In the genomic region with DNA sequence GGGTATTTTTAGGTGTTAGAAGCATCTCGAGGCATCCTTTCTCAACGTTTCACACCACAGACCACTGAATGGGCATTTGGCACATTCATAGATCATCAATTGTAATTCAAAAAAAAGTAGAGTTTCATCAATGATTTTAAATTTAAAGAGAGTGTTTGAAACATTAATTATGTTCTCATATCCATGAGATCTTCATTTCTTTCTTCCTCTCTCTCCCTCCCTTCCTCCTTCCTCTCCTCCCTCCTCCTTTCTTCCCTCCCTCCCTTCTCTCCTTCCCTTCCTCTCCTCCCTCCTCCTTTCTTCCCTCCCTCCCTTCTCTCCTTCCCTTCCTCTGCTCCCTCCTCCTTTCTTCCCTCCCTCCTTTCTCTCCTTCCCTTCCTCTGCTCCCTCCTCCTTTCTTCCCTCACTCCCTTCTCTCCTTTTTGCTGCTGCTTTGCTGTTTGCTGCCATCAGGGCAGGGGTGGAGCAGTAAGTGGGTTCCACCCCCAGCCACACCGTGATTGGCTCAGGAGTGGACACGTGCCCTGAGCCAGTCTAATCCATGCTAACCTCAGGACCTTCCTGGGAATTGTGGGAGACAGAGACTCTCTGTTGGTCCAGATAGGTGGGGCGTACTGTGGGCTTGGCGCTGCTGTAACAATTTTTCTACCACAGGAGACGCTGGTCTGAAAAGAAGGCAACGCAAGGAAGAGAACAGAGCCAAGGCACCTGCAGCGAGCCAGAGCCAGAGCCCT, we compare ENCODE assay signal across 1 cellular context.
TF ChIP-seq lines count a peak whose summit lies in the region.

No MANE protein-coding gene starts in this region.

TF ChIP-seq in HepG2, 621 proteins besides CTCF, POLR2A, EP300 and RAD21 (continued from another document):
- TF ChIP-seq, protein P1, sequence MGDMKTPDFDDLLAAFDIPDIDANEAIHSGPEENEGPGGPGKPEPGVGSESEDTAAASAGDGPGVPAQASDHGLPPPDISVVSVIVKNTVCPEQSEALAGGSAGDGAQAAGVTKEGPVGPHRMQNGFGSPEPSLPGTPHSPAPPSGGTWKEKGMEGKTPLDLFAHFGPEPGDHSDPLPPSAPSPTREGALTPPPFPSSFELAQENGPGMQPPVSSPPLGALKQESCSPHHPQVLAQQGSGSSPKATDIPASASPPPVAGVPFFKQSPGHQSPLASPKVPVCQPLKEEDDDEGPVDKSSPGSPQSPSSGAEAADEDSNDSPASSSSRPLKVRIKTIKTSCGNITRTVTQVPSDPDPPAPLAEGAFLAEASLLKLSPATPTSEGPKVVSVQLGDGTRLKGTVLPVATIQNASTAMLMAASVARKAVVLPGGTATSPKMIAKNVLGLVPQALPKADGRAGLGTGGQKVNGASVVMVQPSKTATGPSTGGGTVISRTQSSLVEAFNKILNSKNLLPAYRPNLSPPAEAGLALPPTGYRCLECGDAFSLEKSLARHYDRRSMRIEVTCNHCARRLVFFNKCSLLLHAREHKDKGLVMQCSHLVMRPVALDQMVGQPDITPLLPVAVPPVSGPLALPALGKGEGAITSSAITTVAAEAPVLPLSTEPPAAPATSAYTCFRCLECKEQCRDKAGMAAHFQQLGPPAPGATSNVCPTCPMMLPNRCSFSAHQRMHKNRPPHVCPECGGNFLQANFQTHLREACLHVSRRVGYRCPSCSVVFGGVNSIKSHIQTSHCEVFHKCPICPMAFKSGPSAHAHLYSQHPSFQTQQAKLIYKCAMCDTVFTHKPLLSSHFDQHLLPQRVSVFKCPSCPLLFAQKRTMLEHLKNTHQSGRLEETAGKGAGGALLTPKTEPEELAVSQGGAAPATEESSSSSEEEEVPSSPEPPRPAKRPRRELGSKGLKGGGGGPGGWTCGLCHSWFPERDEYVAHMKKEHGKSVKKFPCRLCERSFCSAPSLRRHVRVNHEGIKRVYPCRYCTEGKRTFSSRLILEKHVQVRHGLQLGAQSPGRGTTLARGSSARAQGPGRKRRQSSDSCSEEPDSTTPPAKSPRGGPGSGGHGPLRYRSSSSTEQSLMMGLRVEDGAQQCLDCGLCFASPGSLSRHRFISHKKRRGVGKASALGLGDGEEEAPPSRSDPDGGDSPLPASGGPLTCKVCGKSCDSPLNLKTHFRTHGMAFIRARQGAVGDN (CRISPR knock-in tag; IDR thresholded peaks at IDR 0.05) = peak; percentile 45; the same call in 1 of the 2 replicates
- TF ChIP-seq MAFG (CRISPR knock-in tag; IDR thresholded peaks at IDR 0.05) = no peak
- no peak for TF ChIP-seq IRX3 (CRISPR knock-in tag; IDR thresholded peaks at IDR 0.05; ENCODE audit: borderline replicate concordance, low read depth)
- no peak for TF ChIP-seq ZFP82 (CRISPR knock-in tag; IDR thresholded peaks at IDR 0.05; ENCODE audit: borderline replicate concordance)
- TF ChIP-seq TCF7 (IDR thresholded peaks at IDR 0.05; ENCODE audit: low read depth) = no peak
- TF ChIP-seq KMT2B (CRISPR knock-in tag; IDR thresholded peaks at IDR 0.05) = 0 out of 2 replicates have a peak, but pooled peaks have one; percentile 9
- no peak for TF ChIP-seq ZNF563 (CRISPR knock-in tag; IDR thresholded peaks at IDR 0.05)
- TF ChIP-seq ZFP37 (CRISPR knock-in tag; IDR thresholded peaks at IDR 0.05; ENCODE audit: borderline replicate concordance) = no peak
- TF ChIP-seq SETDB1 (CRISPR knock-in tag; IDR thresholded peaks at IDR 0.05; ENCODE audit: borderline replicate concordance) = no peak
- TF ChIP-seq, protein P2, sequence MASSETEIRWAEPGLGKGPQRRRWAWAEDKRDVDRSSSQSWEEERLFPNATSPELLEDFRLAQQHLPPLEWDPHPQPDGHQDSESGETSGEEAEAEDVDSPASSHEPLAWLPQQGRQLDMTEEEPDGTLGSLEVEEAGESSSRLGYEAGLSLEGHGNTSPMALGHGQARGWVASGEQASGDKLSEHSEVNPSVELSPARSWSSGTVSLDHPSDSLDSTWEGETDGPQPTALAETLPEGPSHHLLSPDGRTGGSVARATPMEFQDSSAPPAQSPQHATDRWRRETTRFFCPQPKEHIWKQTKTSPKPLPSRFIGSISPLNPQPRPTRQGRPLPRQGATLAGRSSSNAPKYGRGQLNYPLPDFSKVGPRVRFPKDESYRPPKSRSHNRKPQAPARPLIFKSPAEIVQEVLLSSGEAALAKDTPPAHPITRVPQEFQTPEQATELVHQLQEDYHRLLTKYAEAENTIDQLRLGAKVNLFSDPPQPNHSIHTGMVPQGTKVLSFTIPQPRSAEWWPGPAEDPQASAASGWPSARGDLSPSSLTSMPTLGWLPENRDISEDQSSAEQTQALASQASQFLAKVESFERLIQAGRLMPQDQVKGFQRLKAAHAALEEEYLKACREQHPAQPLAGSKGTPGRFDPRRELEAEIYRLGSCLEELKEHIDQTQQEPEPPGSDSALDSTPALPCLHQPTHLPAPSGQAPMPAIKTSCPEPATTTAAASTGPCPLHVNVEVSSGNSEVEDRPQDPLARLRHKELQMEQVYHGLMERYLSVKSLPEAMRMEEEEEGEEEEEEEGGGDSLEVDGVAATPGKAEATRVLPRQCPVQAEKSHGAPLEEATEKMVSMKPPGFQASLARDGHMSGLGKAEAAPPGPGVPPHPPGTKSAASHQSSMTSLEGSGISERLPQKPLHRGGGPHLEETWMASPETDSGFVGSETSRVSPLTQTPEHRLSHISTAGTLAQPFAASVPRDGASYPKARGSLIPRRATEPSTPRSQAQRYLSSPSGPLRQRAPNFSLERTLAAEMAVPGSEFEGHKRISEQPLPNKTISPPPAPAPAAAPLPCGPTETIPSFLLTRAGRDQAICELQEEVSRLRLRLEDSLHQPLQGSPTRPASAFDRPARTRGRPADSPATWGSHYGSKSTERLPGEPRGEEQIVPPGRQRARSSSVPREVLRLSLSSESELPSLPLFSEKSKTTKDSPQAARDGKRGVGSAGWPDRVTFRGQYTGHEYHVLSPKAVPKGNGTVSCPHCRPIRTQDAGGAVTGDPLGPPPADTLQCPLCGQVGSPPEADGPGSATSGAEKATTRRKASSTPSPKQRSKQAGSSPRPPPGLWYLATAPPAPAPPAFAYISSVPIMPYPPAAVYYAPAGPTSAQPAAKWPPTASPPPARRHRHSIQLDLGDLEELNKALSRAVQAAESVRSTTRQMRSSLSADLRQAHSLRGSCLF (CRISPR knock-in tag; IDR thresholded peaks at IDR 0.05; ENCODE audit: borderline replicate concordance) = no peak
- TF ChIP-seq MAFK (conservative IDR thresholded peaks at IDR 0.05 in 1 of 2, IDR thresholded peaks at IDR 0.05 in 1 of 2; ENCODE audit: low read length in 2 of 2) = no peak
- TF ChIP-seq, protein P3, sequence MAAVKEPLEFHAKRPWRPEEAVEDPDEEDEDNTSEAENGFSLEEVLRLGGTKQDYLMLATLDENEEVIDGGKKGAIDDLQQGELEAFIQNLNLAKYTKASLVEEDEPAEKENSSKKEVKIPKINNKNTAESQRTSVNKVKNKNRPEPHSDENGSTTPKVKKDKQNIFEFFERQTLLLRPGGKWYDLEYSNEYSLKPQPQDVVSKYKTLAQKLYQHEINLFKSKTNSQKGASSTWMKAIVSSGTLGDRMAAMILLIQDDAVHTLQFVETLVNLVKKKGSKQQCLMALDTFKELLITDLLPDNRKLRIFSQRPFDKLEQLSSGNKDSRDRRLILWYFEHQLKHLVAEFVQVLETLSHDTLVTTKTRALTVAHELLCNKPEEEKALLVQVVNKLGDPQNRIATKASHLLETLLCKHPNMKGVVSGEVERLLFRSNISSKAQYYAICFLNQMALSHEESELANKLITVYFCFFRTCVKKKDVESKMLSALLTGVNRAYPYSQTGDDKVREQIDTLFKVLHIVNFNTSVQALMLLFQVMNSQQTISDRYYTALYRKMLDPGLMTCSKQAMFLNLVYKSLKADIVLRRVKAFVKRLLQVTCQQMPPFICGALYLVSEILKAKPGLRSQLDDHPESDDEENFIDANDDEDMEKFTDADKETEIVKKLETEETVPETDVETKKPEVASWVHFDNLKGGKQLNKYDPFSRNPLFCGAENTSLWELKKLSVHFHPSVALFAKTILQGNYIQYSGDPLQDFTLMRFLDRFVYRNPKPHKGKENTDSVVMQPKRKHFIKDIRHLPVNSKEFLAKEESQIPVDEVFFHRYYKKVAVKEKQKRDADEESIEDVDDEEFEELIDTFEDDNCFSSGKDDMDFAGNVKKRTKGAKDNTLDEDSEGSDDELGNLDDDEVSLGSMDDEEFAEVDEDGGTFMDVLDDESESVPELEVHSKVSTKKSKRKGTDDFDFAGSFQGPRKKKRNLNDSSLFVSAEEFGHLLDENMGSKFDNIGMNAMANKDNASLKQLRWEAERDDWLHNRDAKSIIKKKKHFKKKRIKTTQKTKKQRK (IDR thresholded peaks at IDR 0.05; ENCODE audit: low read length) = no peak
- TF ChIP-seq, protein P4, sequence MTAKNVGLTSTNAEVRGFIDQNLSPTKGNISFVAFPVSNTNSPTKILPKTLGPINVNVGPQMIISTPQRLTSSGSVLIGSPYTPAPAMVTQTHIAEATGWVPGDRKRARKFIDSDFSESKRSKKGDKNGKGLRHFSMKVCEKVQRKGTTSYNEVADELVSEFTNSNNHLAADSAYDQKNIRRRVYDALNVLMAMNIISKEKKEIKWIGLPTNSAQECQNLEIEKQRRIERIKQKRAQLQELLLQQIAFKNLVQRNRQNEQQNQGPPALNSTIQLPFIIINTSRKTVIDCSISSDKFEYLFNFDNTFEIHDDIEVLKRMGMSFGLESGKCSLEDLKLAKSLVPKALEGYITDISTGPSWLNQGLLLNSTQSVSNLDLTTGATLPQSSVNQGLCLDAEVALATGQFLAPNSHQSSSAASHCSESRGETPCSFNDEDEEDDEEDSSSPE (CRISPR knock-in tag; IDR thresholded peaks at IDR 0.05) = no peak
- no peak for TF ChIP-seq ZNF33B (CRISPR knock-in tag; IDR thresholded peaks at IDR 0.05)
- TF ChIP-seq ZSCAN25 (CRISPR knock-in tag; IDR thresholded peaks at IDR 0.05) = no peak
- TF ChIP-seq ELF3 (CRISPR knock-in tag; IDR thresholded peaks at IDR 0.05) = no peak
- no peak for TF ChIP-seq GTF2F1 (IDR thresholded peaks at IDR 0.05; ENCODE audit: low read length)
- no peak for TF ChIP-seq HMG20B (CRISPR knock-in tag; conservative IDR thresholded peaks at IDR 0.05)
- TF ChIP-seq, protein P5, sequence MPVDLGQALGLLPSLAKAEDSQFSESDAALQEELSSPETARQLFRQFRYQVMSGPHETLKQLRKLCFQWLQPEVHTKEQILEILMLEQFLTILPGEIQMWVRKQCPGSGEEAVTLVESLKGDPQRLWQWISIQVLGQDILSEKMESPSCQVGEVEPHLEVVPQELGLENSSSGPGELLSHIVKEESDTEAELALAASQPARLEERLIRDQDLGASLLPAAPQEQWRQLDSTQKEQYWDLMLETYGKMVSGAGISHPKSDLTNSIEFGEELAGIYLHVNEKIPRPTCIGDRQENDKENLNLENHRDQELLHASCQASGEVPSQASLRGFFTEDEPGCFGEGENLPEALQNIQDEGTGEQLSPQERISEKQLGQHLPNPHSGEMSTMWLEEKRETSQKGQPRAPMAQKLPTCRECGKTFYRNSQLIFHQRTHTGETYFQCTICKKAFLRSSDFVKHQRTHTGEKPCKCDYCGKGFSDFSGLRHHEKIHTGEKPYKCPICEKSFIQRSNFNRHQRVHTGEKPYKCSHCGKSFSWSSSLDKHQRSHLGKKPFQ (CRISPR knock-in tag; IDR thresholded peaks at IDR 0.05; ENCODE audit: insufficient replicate concordance) = no peak
- no peak for TF ChIP-seq ARNT (IDR thresholded peaks at IDR 0.05)
- no peak for TF ChIP-seq ZNF747 (CRISPR knock-in tag; IDR thresholded peaks at IDR 0.05; ENCODE audit: borderline replicate concordance)
- 0 out of 2 replicates have a peak, but pooled peaks have one; percentile 32 for TF ChIP-seq DPF2 (CRISPR knock-in tag; IDR thresholded peaks at IDR 0.05; ENCODE audit: borderline replicate concordance, low read depth)
- no peak for TF ChIP-seq NFE2 (CRISPR knock-in tag; IDR thresholded peaks at IDR 0.05)
- TF ChIP-seq, protein P6, sequence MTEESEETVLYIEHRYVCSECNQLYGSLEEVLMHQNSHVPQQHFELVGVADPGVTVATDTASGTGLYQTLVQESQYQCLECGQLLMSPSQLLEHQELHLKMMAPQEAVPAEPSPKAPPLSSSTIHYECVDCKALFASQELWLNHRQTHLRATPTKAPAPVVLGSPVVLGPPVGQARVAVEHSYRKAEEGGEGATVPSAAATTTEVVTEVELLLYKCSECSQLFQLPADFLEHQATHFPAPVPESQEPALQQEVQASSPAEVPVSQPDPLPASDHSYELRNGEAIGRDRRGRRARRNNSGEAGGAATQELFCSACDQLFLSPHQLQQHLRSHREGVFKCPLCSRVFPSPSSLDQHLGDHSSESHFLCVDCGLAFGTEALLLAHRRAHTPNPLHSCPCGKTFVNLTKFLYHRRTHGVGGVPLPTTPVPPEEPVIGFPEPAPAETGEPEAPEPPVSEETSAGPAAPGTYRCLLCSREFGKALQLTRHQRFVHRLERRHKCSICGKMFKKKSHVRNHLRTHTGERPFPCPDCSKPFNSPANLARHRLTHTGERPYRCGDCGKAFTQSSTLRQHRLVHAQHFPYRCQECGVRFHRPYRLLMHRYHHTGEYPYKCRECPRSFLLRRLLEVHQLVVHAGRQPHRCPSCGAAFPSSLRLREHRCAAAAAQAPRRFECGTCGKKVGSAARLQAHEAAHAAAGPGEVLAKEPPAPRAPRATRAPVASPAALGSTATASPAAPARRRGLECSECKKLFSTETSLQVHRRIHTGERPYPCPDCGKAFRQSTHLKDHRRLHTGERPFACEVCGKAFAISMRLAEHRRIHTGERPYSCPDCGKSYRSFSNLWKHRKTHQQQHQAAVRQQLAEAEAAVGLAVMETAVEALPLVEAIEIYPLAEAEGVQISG (CRISPR knock-in tag; IDR thresholded peaks at IDR 0.05) = no peak
TF ChIP-seq in HepG2: peak in this region for 26.
